ENCODE assay signal across 24 cellular contexts in genomic region chr19:4114181-4114580, GRCh38. TPM values are rescaled to one million over a fixed set of nuclear protein-coding genes. Genes with fewer than 3 reads are reported as not detected.
DNase-seq lines count a peak whose midpoint lies in the region; ATAC-seq and TF ChIP-seq lines count a peak whose summit lies in the region.
"Had no signal": no experiment of that assay in that cellular context is flagged by ENCODE, and none has a peak within 500 bp of the region (broad histone marks: within the 10 kb centered on the region; RNA-seq: fewer than 3 reads in every experiment).

No MANE protein-coding gene starts in this region.

- H3K23ac ChIP-seq in mesenchymal stem cell (ENCODE audit: low read length in 2 of 2), result no peak overlapping the region

- H3K9ac ChIP-seq in BLaER1 (no peak overlapping the region), mesenchymal stem cell (ENCODE audit: low read length) (no peak overlapping the region)

- H4K8ac ChIP-seq in mesenchymal stem cell (ENCODE audit: low read length), result no peak overlapping the region

- peaks cover 55% of the 10 kb centered on the region for H3K79me1 ChIP-seq in mesenchymal stem cell (replicated peaks; ENCODE audit: low read length, poor library complexity, severe bottlenecking)

- H3K4me1 Mint-ChIP-seq in CD4-positive, CD25-positive, alpha-beta regulatory T cell, result peaks cover 3 to 62% (median 15%) of the 10 kb centered on the region in 4 donors
- peaks cover 31 to 66% (median 45%) of the 10 kb centered on the region in 3 donors for H3K4me1 Mint-ChIP-seq in T-cell

- TF ChIP-seq POLR2A in uterus (IDR thresholded peaks at IDR 0.05), result no peak

- H3K4me2 ChIP-seq in BLaER1, result peak overlapping the region; percentile 93
- no peak overlapping the region for H3K4me2 ChIP-seq in mesenchymal stem cell (ENCODE audit: low read length, poor library complexity, severe bottlenecking)

- POLR2A ChIA-PET in T-cell (lab: Charles Lee), result interaction anchor here in 1 of 2 donors (0.6 kb wide), 1 partner anchor 9 kb away, joined by 4 read pairs; no protein-coding TSS in a partner anchor

- no peak for ATAC-seq in CD4-positive, CD25-positive, alpha-beta regulatory T cell (ENCODE audit: low read depth in 2 of 2)
- no peak for ATAC-seq in T-cell (replicated peaks in 1 of 4)
- no peak for ATAC-seq in GM21619 (IDR thresholded peaks at IDR 0.05; ENCODE audit: unreplicated experiment)
- ATAC-seq: foreskin keratinocyte, left lung had no signal

- no peak overlapping the region for H2BK15ac ChIP-seq in mesenchymal stem cell (ENCODE audit: low read depth, poor library complexity, severe bottlenecking)

- no peak overlapping the region for H2BK120ac ChIP-seq in mesenchymal stem cell (ENCODE audit: low read depth, low read length)

- H3K4me3 Mint-ChIP-seq in CD4-positive, CD25-positive, alpha-beta regulatory T cell, result peak overlapping the region in 1 of 4 donors; percentile 11
- H3K4me3 Mint-ChIP-seq in T-cell, result peak overlapping the region in 1 of 3 donors; percentile 70

- H3K27ac ChIP-seq in BLaER1, result no peak overlapping the region
- no peak overlapping the region for H3K27ac ChIP-seq in CD4-positive, CD25-positive, alpha-beta regulatory T cell (ENCODE audit: insufficient read depth, low read length, poor library complexity, severe bottlenecking)
- H3K27ac ChIP-seq in mesenchymal stem cell (ENCODE audit: low read length, poor library complexity, severe bottlenecking), result no peak overlapping the region
- no peak overlapping the region for H3K27ac ChIP-seq in uterus
- H3K27ac ChIP-seq: foreskin keratinocyte had no signal

- no peaks in the 10 kb centered on the region for H3K9me3 Mint-ChIP-seq in CD4-positive, CD25-positive, alpha-beta regulatory T cell
- no peaks in the 10 kb centered on the region for H3K9me3 Mint-ChIP-seq in T-cell
- H3K9me3 Mint-ChIP-seq: activated naive CD4-positive, alpha-beta T cell treated with anti-CD3 and anti-CD28 coated beads, Interleukin-2, amount 50 U/mL, for 24 hours; stimulated activated naive CD8-positive, alpha-beta T cell treated with anti-CD3 and anti-CD28 coated beads, Interleukin-15, amount 100 ng/mL, for 72 hours had no signal

- no peak overlapping the region for H2AFZ ChIP-seq in mesenchymal stem cell (ENCODE audit: low read depth, low read length)

- H3K27me3 ChIP-seq in BLaER1 (no peaks in the 10 kb centered on the region), mesenchymal stem cell (ENCODE audit: control insufficient read depth in 1 of 2, insufficient read depth in 1 of 2, low read length in 2 of 2) (no peaks in the 10 kb centered on the region), uterus (no peaks in the 10 kb centered on the region)
- no peaks in the 10 kb centered on the region for H3K27me3 ChIP-seq in CD4-positive, CD25-positive, alpha-beta regulatory T cell (ENCODE audit: control insufficient read depth, insufficient read depth, low read length)
- H3K27me3 ChIP-seq: foreskin keratinocyte, left lung, tibial artery had no signal

- peaks cover 74% of the 10 kb centered on the region for H3K4me1 ChIP-seq in BLaER1
- H3K4me1 ChIP-seq in CD4-positive, CD25-positive, alpha-beta regulatory T cell (ENCODE audit: control insufficient read depth, insufficient read depth, low read length, poor library complexity, severe bottlenecking), result peaks cover 30% of the 10 kb centered on the region
- no peaks in the 10 kb centered on the region for H3K4me1 ChIP-seq in mesenchymal stem cell (ENCODE audit: control insufficient read depth, insufficient read depth, low read depth, low read length)
- H3K4me1 ChIP-seq in uterus, result peaks cover 0 to 4% of the 10 kb centered on the region in 2 donors
- H3K4me1 ChIP-seq: Caco-2, foreskin keratinocyte, tibial artery had no signal

- DNase-seq in CD4-positive, CD25-positive, alpha-beta regulatory T cell, result no peak
- DNase-seq in T-cell (no peak), mesenchymal stem cell (no peak), uterus (no peak), SKM-1 (lab: John Stamatoyannopoulos, UW; ENCODE audit: unreplicated experiment) (no peak)
- DNase-seq: activated CD4-positive, alpha-beta T cell treated with anti-CD3 and anti-CD28 coated beads, Interleukin-2, amount 50 U/mL, for 4 hours; activated T-cell treated with anti-CD3 and anti-CD28 coated beads, Interleukin-2, amount 50 U/mL, for 48 hours; Caco-2; DMS79 treated with DMSO at 0.1 percent for 48 hours; effector memory CD4-positive, alpha-beta T cell; foreskin keratinocyte; left lung; mucosa of descending colon; NCI-H1694 treated with DMSO at 0.1 percent for 48 hours; NCI-H69; stimulated activated CD4-positive, alpha-beta T cell treated with anti-CD3 and anti-CD28 coated beads, Interleukin-2, amount 100 ng/mL, for 48 hours; stimulated activated naive CD8-positive, alpha-beta T cell treated with anti-CD3 and anti-CD28 coated beads, Interleukin-15, amount 100 ng/mL, for 72 hours; tibial artery had no signal

- H2AK5ac ChIP-seq in mesenchymal stem cell (ENCODE audit: low read length, severe bottlenecking), result no peak overlapping the region

- H3K4me3 ChIP-seq in BLaER1 (no peak overlapping the region), mesenchymal stem cell (ENCODE audit: insufficient read depth in 1 of 2, low read depth in 1 of 2, low read length in 2 of 2) (no peak overlapping the region), uterus (no peak overlapping the region)
- H3K4me3 ChIP-seq in CD4-positive, CD25-positive, alpha-beta regulatory T cell (ENCODE audit: low read depth, low read length), result no peak overlapping the region
- H3K4me3 ChIP-seq: left lung, mucosa of descending colon, skin epidermis, tibial artery had no signal

- no peak overlapping the region for H3K14ac ChIP-seq in mesenchymal stem cell (ENCODE audit: low read length in 2 of 2)

- no peak overlapping the region for H2BK12ac ChIP-seq in mesenchymal stem cell (ENCODE audit: low read length in 2 of 2)

- CTCF ChIA-PET in T-cell (lab: Charles Lee), result no interaction called here

- H4K20me1 ChIP-seq in BLaER1, result peaks cover 98% of the 10 kb centered on the region

- peak overlapping the region in 2 of 3 donors; percentile 66 to 87 for H3K27ac Mint-ChIP-seq in CD4-positive, CD25-positive, alpha-beta regulatory T cell
- H3K27ac Mint-ChIP-seq in T-cell, result peak overlapping the region; percentile 15 to 85

- no peak overlapping the region for H2BK5ac ChIP-seq in mesenchymal stem cell (ENCODE audit: low read depth, low read length, poor library complexity, severe bottlenecking)

- H4K91ac ChIP-seq in mesenchymal stem cell (ENCODE audit: low read length), result peak overlapping the region; percentile 11

- peaks cover 18% of the 10 kb centered on the region for H3K36me3 Mint-ChIP-seq in CD4-positive, CD25-positive, alpha-beta regulatory T cell
- H3K36me3 Mint-ChIP-seq in T-cell, result peaks cover 13% of the 10 kb centered on the region

- TF ChIP-seq CTCF in uterus (IDR thresholded peaks at IDR 0.05), result no peak

- H3K36me3 ChIP-seq in BLaER1, result peaks cover 76% of the 10 kb centered on the region
- peaks cover 22% of the 10 kb centered on the region for H3K36me3 ChIP-seq in CD4-positive, CD25-positive, alpha-beta regulatory T cell (ENCODE audit: control insufficient read depth, insufficient read depth, low read length)
- peaks cover 85 to 93% of the 10 kb centered on the region in 2 experiments for H3K36me3 ChIP-seq in mesenchymal stem cell (ENCODE audit: control insufficient read depth in 1 of 2, insufficient read depth in 2 of 2, low read depth in 1 of 2, low read length in 2 of 2)
- no peaks in the 10 kb centered on the region for H3K36me3 ChIP-seq in uterus

- no peaks in the 10 kb centered on the region for H3K27me3 Mint-ChIP-seq in CD4-positive, CD25-positive, alpha-beta regulatory T cell
- H3K27me3 Mint-ChIP-seq in T-cell, result no peaks in the 10 kb centered on the region
- H3K27me3 Mint-ChIP-seq: activated naive CD4-positive, alpha-beta T cell treated with anti-CD3 and anti-CD28 coated beads, Interleukin-2, amount 50 U/mL, for 24 hours; stimulated activated naive CD8-positive, alpha-beta T cell treated with anti-CD3 and anti-CD28 coated beads, Interleukin-15, amount 100 ng/mL, for 72 hours had no signal

- no peak overlapping the region for H3K4ac ChIP-seq in mesenchymal stem cell (ENCODE audit: low read depth in 1 of 2, low read length in 2 of 2)

- H3K9me3 ChIP-seq in BLaER1 (no peaks in the 10 kb centered on the region; the same call in 1 of the 2 replicates), mesenchymal stem cell (ENCODE audit: control insufficient read depth, low read length) (no peaks in the 10 kb centered on the region), uterus (no peaks in the 10 kb centered on the region)
- H3K9me3 ChIP-seq in CD4-positive, CD25-positive, alpha-beta regulatory T cell (ENCODE audit: control insufficient read depth in 2 of 2, low read length in 2 of 2), result no peaks in the 10 kb centered on the region
- H3K9me3 ChIP-seq: Caco-2, left lung, mucosa of descending colon, tibial artery had no signal

- 94% methylated on average over 19 of the region's 19 CpGs for WGBS in mesenchymal stem cell

- intact Hi-C loops in uterus (cut with DNase I; ENCODE audit: low total_unique reads), result no loop called here

- no peak overlapping the region for H3K18ac ChIP-seq in mesenchymal stem cell (ENCODE audit: low read depth in 1 of 2, low read length in 2 of 2)

RNA-seq across cellular contexts. Expression of gene MAP2K2, which starts 9.7 kb away (rescaled TPM):
- 98.2 TPM for total RNA-seq in CD4-positive, CD25-positive, alpha-beta regulatory T cell
- polyA plus RNA-seq in CD4-positive, CD25-positive, alpha-beta regulatory T cell, result 10 to 100 TPM; 38.5 to 70.2 (median 56.6) TPM
- total RNA-seq in T-cell, result 100 to 1,000 TPM; 101 to 152 (median 141) TPM
- 184 TPM for polyA plus RNA-seq in mesenchymal stem cell (2013, experiment 1 of 2)
- polyA plus RNA-seq in mesenchymal stem cell (2013, experiment 2 of 2), result 179 TPM
- total RNA-seq in uterus, result 100 to 1,000 TPM in 1 of 4 donors, 10 to 100 TPM in 2, 1 to 10 TPM in 1; 7.4 to 105 (median 82.4) TPM

RNA-seq across cellular contexts. Expression of gene CREB3L3, which starts 39.2 kb away (rescaled TPM):
- total RNA-seq in CD4-positive, CD25-positive, alpha-beta regulatory T cell, result not detected
- under 1 TPM in 1 of 4 donors, not detected in 3; 0.07 TPM for polyA plus RNA-seq in CD4-positive, CD25-positive, alpha-beta regulatory T cell
- total RNA-seq in T-cell (under 1 TPM in 1 of 5 donors, not detected in 4; 0.16 TPM), uterus (not detected)
- 0.03 TPM for polyA plus RNA-seq in mesenchymal stem cell (2013, experiment 1 of 2)
- 0.05 TPM for polyA plus RNA-seq in mesenchymal stem cell (2013, experiment 2 of 2)
- total RNA-seq: cerebellum, foreskin keratinocyte, left lung had no signal
- polyA plus RNA-seq: esophagus, foreskin keratinocyte had no signal

RNA-seq across cellular contexts. Expression of gene ZBTB7A, which starts 47.5 kb away (rescaled TPM):
- total RNA-seq in CD4-positive, CD25-positive, alpha-beta regulatory T cell, result 50.5 TPM
- polyA plus RNA-seq in CD4-positive, CD25-positive, alpha-beta regulatory T cell, result 10 to 100 TPM; 19.6 to 30.4 (median 23.7) TPM
- total RNA-seq in T-cell, result 10 to 100 TPM; 43.6 to 85.7 (median 81.8) TPM
- polyA plus RNA-seq in mesenchymal stem cell (2013, experiment 1 of 2), result 27.7 TPM
- 26.9 TPM for polyA plus RNA-seq in mesenchymal stem cell (2013, experiment 2 of 2)
- total RNA-seq in uterus, result 10 to 100 TPM; 10.8 to 72.9 (median 14.1) TPM
